In the genomic region with DNA sequence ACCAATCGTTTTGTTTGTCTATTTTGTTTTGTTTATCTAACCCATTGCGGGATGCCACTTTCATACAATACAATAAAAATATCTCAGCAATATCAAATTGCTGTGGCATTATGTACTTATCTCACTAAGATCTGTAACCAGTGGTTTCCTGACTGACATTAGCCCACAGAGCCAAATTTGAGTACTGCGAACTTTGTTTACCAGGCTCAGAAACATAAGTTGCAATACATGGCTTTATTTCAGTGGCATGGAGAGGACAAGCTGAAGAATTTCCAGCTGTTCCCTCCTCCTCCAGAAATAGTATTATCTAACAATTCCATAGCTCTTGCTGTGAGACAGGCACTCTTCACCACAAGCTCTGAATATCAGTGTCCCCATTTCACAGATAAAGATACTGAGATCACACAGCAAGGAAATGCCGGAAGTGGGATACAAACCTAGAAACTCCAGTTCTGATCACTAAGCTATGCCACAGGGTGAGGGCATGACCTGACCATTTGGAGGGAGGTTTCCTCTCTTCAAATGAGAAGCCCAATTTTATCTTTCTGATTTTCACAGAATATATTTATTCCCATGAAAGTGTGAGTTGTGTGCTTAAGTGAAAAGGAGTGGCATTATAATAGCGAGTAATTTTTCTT, we compare ENCODE assay signal across 20 cellular contexts.
DNase-seq lines count a peak whose midpoint lies in the region; ATAC-seq and TF ChIP-seq lines count a peak whose summit lies in the region.
"Had no signal": no experiment of that assay in that cellular context is flagged by ENCODE, and none has a peak within 500 bp of the region (broad histone marks: within the 10 kb centered on the region; RNA-seq: fewer than 3 reads in every experiment).

No MANE protein-coding gene starts in this region.

- CTCF ChIA-PET in activated CD4-positive, alpha-beta T cell treated with anti-CD3 and anti-CD28 coated beads for 36 hours (lab: Charles Lee): interaction anchor here (0.6 kb wide), 1 partner anchor 79 kb away, joined by 3 read pairs; no protein-coding TSS in a partner anchor
- CTCF ChIA-PET in CD4-positive, alpha-beta memory T cell (lab: Charles Lee; ENCODE audit: partially characterized antibody): no interaction called here
- CTCF ChIA-PET in activated CD8-positive, alpha-beta T cell treated with anti-CD3 and anti-CD28 coated beads for 36 hours (lab: Charles Lee): interaction anchor here (0.6 kb wide), 1 partner anchor 17 kb away, joined by 3 read pairs; no protein-coding TSS in a partner anchor

- ATAC-seq in activated CD4-positive, alpha-beta T cell treated with anti-CD3 and anti-CD28 coated beads for 36 hours: no peak
- ATAC-seq in activated CD8-positive, alpha-beta T cell treated with anti-CD3 and anti-CD28 coated beads for 36 hours: no peak
- ATAC-seq in mucosa of descending colon (peak; percentile 36), HG02678 (IDR thresholded peaks at IDR 0.05; ENCODE audit: unreplicated experiment) (no peak), HG02642 (IDR thresholded peaks at IDR 0.05; ENCODE audit: poor library complexity, unreplicated experiment) (no peak)
- ATAC-seq: lower lobe of right lung, Right ventricle myocardium inferior had no signal

- peaks cover 6% of the 10 kb centered on the region for H3K9me3 Mint-ChIP-seq in activated CD4-positive, alpha-beta T cell treated with anti-CD3 and anti-CD28 coated beads for 36 hours (ENCODE audit: low read depth)
- H3K9me3 Mint-ChIP-seq in CD4-positive, alpha-beta memory T cell: peaks cover 0 to 3% (median under 1%) of the 10 kb centered on the region in 8 donors
- peaks cover 9% of the 10 kb centered on the region for H3K9me3 Mint-ChIP-seq in activated CD8-positive, alpha-beta T cell treated with anti-CD3 and anti-CD28 coated beads for 36 hours
- H3K9me3 Mint-ChIP-seq: HFFc6 had no signal

- no peak overlapping the region for H3K27ac ChIP-seq in CD4-positive, alpha-beta memory T cell (ENCODE audit: low read depth, low read length)
- H3K27ac ChIP-seq: 22Rv1, adrenal gland, lower lobe of right lung, thyroid gland had no signal

- no peak overlapping the region for H3K4me3 Mint-ChIP-seq in activated CD4-positive, alpha-beta T cell treated with anti-CD3 and anti-CD28 coated beads for 36 hours
- H3K4me3 Mint-ChIP-seq in CD4-positive, alpha-beta memory T cell: peak overlapping the region in 7 of 8 donors; percentile 47 to 81 (median 72)
- H3K4me3 Mint-ChIP-seq in activated CD8-positive, alpha-beta T cell treated with anti-CD3 and anti-CD28 coated beads for 36 hours: no peak overlapping the region
- H3K4me3 Mint-ChIP-seq: HFFc6 had no signal

- no peaks in the 10 kb centered on the region for H3K27me3 ChIP-seq in CD4-positive, alpha-beta memory T cell (ENCODE audit: insufficient read depth, low read length)
- H3K27me3 ChIP-seq: adrenal gland, thyroid gland had no signal

- no peak for TF ChIP-seq CTCF in activated CD8-positive, alpha-beta T cell treated with anti-CD3 and anti-CD28 coated beads for 36 hours (IDR thresholded peaks at IDR 0.05)
- TF ChIP-seq CTCF in mucosa of descending colon (IDR thresholded peaks at IDR 0.05): no peak

- no peak for DNase-seq in activated CD4-positive, alpha-beta T cell treated with anti-CD3 and anti-CD28 coated beads for 36 hours
- no peak for DNase-seq in activated CD4-positive, alpha-beta T cell treated with anti-CD3 and anti-CD28 coated beads, Interleukin-2, amount 50 U/mL, for 48 hours
- peak; percentile 51 to 68 (median 58) for DNase-seq in CD4-positive, alpha-beta memory T cell
- DNase-seq in activated CD8-positive, alpha-beta T cell treated with anti-CD3 and anti-CD28 coated beads for 36 hours: no peak
- DNase-seq in mucosa of descending colon (no peak), cerebellar cortex (ENCODE audit: low spot score) (no peak)
- DNase-seq: adrenal gland, COR-L47, cortex of kidney, HFFc6, lower lobe of right lung, NCI-H2029, NCI-H748 treated with DMSO at 0.1 percent for 48 hours, nucleus accumbens, thyroid gland had no signal

- H3K9me3 ChIP-seq in CD4-positive, alpha-beta memory T cell (ENCODE audit: control insufficient read depth in 1 of 2, low read length in 2 of 2): no peaks in the 10 kb centered on the region
- H3K9me3 ChIP-seq in mucosa of descending colon: no peaks in the 10 kb centered on the region
- H3K9me3 ChIP-seq: adrenal gland, lower lobe of right lung, thyroid gland had no signal

- POLR2A ChIA-PET in activated CD4-positive, alpha-beta T cell treated with anti-CD3 and anti-CD28 coated beads for 36 hours (lab: Charles Lee): interaction anchor here (0.7 kb wide), 1 partner anchor 488 kb away, joined by 3 read pairs; no protein-coding TSS in a partner anchor
- POLR2A ChIA-PET in CD4-positive, alpha-beta memory T cell (lab: Charles Lee; ENCODE audit: partially characterized antibody): interaction anchor here (1.0 to 1.2 kb wide), 2 partner anchors 85 to 162 kb away, joined by 3 read pairs; no protein-coding TSS in a partner anchor
- POLR2A ChIA-PET in activated CD8-positive, alpha-beta T cell treated with anti-CD3 and anti-CD28 coated beads for 36 hours (lab: Charles Lee): no interaction called here

- peaks cover 58% of the 10 kb centered on the region for H3K4me1 Mint-ChIP-seq in activated CD4-positive, alpha-beta T cell treated with anti-CD3 and anti-CD28 coated beads for 36 hours
- peaks cover 40 to 57% (median 47%) of the 10 kb centered on the region in 4 donors for H3K4me1 Mint-ChIP-seq in CD4-positive, alpha-beta memory T cell
- peaks cover 55% of the 10 kb centered on the region for H3K4me1 Mint-ChIP-seq in activated CD8-positive, alpha-beta T cell treated with anti-CD3 and anti-CD28 coated beads for 36 hours (ENCODE audit: low read depth)

- H3K36me3 ChIP-seq in CD4-positive, alpha-beta memory T cell (ENCODE audit: insufficient read depth, low read length): no peaks in the 10 kb centered on the region
- H3K36me3 ChIP-seq in mucosa of descending colon (ENCODE audit: low read depth): no peaks in the 10 kb centered on the region
- H3K36me3 ChIP-seq: adrenal gland, lower lobe of right lung, thyroid gland had no signal

- peak overlapping the region; percentile 83 for H3K27ac Mint-ChIP-seq in activated CD4-positive, alpha-beta T cell treated with anti-CD3 and anti-CD28 coated beads for 36 hours
- peak overlapping the region; percentile 16 to 83 (median 62) for H3K27ac Mint-ChIP-seq in CD4-positive, alpha-beta memory T cell
- peak overlapping the region; percentile 67 for H3K27ac Mint-ChIP-seq in activated CD8-positive, alpha-beta T cell treated with anti-CD3 and anti-CD28 coated beads for 36 hours
- H3K27ac Mint-ChIP-seq: HFFc6 had no signal

- H3K4me1 ChIP-seq in CD4-positive, alpha-beta memory T cell (ENCODE audit: insufficient read depth, low read length): peaks cover 59% of the 10 kb centered on the region
- H3K4me1 ChIP-seq in mucosa of descending colon (ENCODE audit: low read depth): no peaks in the 10 kb centered on the region
- H3K4me1 ChIP-seq: adrenal gland, lower lobe of right lung, thyroid gland had no signal

- H3K4me3 ChIP-seq in CD4-positive, alpha-beta memory T cell (ENCODE audit: low read length in 2 of 2): no peak overlapping the region
- no peak overlapping the region for H3K4me3 ChIP-seq in mucosa of descending colon
- H3K4me3 ChIP-seq: adrenal gland, lower lobe of right lung, smooth muscle cell, thyroid gland had no signal

- no peaks in the 10 kb centered on the region for H3K27me3 Mint-ChIP-seq in activated CD4-positive, alpha-beta T cell treated with anti-CD3 and anti-CD28 coated beads for 36 hours
- peaks cover 0 to 2% of the 10 kb centered on the region in 2 donors for H3K27me3 Mint-ChIP-seq in CD4-positive, alpha-beta memory T cell
- H3K27me3 Mint-ChIP-seq in activated CD8-positive, alpha-beta T cell treated with anti-CD3 and anti-CD28 coated beads for 36 hours: no peaks in the 10 kb centered on the region

- H3K36me3 Mint-ChIP-seq in activated CD4-positive, alpha-beta T cell treated with anti-CD3 and anti-CD28 coated beads for 36 hours (ENCODE audit: low read depth): peaks cover 17% of the 10 kb centered on the region
- no peaks in the 10 kb centered on the region for H3K36me3 Mint-ChIP-seq in CD4-positive, alpha-beta memory T cell
- H3K36me3 Mint-ChIP-seq in activated CD8-positive, alpha-beta T cell treated with anti-CD3 and anti-CD28 coated beads for 36 hours (ENCODE audit: low read depth): peaks cover 19% of the 10 kb centered on the region

- intact Hi-C loops in activated CD4-positive, alpha-beta T cell treated with anti-CD3 and anti-CD28 coated beads for 36 hours (cut with DNase I, micrococcal nuclease): loop anchor here in 1 of 2 experiments (10.0 kb wide), 1 partner anchor 564 kb away; no protein-coding TSS in a partner anchor
- intact Hi-C loops in CD4-positive, alpha-beta memory T cell (cut with micrococcal nuclease): loop anchor here (5.0 kb wide), 1 partner anchor 161 kb away; no protein-coding TSS in a partner anchor
- intact Hi-C loops in activated CD8-positive, alpha-beta T cell treated with anti-CD3 and anti-CD28 coated beads for 36 hours (cut with micrococcal nuclease): loop anchor here (10.0 kb wide), 3 partner anchors 214 to 654 kb away; no protein-coding TSS in a partner anchor
- intact Hi-C loops in mucosa of descending colon (cut with DNase I, micrococcal nuclease): no loop called here

Comparison
In these comparisons a context has a peak if more than half of its experiments do, and no peak if none do; other contexts are left out.
1. DNase-seq: peak in CD4-positive, alpha-beta memory T cell (5 of 5); none in activated CD4-positive, alpha-beta T cell treated with anti-CD3 and anti-CD28 coated beads for 36 hours (single experiment), activated CD4-positive, alpha-beta T cell treated with anti-CD3 and anti-CD28 coated beads, Interleukin-2, amount 50 U/mL, for 48 hours (0 of 2), activated CD8-positive, alpha-beta T cell treated with anti-CD3 and anti-CD28 coated beads for 36 hours (single experiment), mucosa of descending colon (0 of 3) and cerebellar cortex (single experiment).
2. H3K4me3 Mint-ChIP-seq: peak in CD4-positive, alpha-beta memory T cell (7 of 8); none in activated CD4-positive, alpha-beta T cell treated with anti-CD3 and anti-CD28 coated beads for 36 hours (single experiment) and activated CD8-positive, alpha-beta T cell treated with anti-CD3 and anti-CD28 coated beads for 36 hours (single experiment).
3. intact Hi-C loops: an anchor here in CD4-positive, alpha-beta memory T cell (5.0 kb wide) and activated CD8-positive, alpha-beta T cell treated with anti-CD3 and anti-CD28 coated beads for 36 hours (10.0 kb wide); none called in mucosa of descending colon.
4. Peak in every context shown above with its lines, with median percentiles within 50 percentile points of each other: H3K27ac Mint-ChIP-seq.